ENCODE assay signal across 12 cellular contexts in the genomic region with DNA sequence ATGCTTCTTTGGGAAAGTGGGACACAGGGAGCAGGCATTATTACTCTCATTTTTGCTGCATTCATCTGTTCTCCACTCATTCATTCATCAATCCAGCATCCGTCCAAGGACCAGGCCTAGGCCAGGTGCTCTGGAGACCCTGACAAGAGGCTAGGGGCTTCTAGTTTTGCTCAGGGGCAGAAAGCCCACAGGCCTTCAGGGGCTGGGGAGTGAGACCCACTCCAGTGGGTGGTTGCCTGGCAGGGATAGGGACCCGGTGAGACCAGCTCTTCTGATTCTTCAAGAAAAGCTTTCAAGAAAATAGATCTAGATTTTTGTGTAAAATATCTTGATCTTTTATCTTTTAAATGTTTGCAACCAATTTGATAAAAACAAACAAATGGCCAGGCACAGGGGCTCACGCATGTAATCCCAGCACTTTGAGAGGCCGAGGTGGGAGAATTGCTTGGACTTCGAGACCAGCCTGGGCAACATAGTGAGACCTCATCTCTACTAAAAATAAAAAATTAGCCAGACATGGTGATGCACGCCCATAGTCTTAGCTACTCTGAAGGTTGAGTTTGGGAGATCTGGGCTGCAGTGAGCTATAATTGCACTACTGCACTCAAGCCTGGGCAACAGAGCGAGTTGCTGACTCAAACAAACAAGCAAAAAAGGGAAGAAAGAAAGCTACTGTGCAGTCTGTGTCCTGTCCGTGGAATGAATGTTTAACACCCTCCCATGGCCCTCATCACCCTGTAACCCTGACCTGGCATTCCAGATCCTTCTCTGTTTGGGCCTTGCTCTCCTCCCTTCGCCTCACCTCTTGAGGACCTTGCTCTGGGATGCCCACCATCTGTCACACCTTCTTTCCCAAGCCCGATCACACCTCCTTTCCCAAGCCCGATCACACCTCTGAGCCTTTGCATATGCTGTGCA. TPM values are rescaled to one million over a fixed set of nuclear protein-coding genes. Genes with fewer than 3 reads are reported as not detected.
DNase-seq lines count a peak whose midpoint lies in the region; ATAC-seq and TF ChIP-seq lines count a peak whose summit lies in the region.
"Had no signal": no experiment of that assay in that cellular context is flagged by ENCODE, and none has a peak within 500 bp of the region (broad histone marks: within the 10 kb centered on the region; RNA-seq: fewer than 3 reads in every experiment).

No MANE protein-coding gene starts in this region.

- H3K9me3 Mint-ChIP-seq in activated CD8-positive, alpha-beta T cell treated with anti-CD3 and anti-CD28 coated beads, Interleukin-2, amount 10 ng/mL, durations not matched to agents 7 days and 5 days (ENCODE audit: insufficient read depth), result no peaks in the 10 kb centered on the region
- peaks cover 8% of the 10 kb centered on the region for H3K9me3 Mint-ChIP-seq in activated CD8-positive, alpha-beta T cell treated with anti-CD3 and anti-CD28 coated beads for 36 hours
- H3K9me3 Mint-ChIP-seq in stimulated activated memory B cell treated with anti-CD40 and anti-IgM and Interleukin-4, amounts not matched to agents 10 μg/mL and 1 μg/mL and 100 μg/mL, for 72 hours, result peaks cover 3% of the 10 kb centered on the region

- H3K4me1 ChIP-seq in gastroesophageal sphincter, result no peaks in the 10 kb centered on the region
- H3K4me1 ChIP-seq: A549, pancreas had no signal

- H3K4me1 Mint-ChIP-seq in activated CD8-positive, alpha-beta T cell treated with anti-CD3 and anti-CD28 coated beads, Interleukin-2, amount 10 ng/mL, durations not matched to agents 7 days and 5 days (ENCODE audit: low read depth), result no peaks in the 10 kb centered on the region
- H3K4me1 Mint-ChIP-seq in activated CD8-positive, alpha-beta T cell treated with anti-CD3 and anti-CD28 coated beads for 36 hours (ENCODE audit: low read depth), result peaks cover 6% of the 10 kb centered on the region
- peaks cover 11% of the 10 kb centered on the region for H3K4me1 Mint-ChIP-seq in stimulated activated memory B cell treated with anti-CD40 and anti-IgM and Interleukin-4, amounts not matched to agents 10 μg/mL and 1 μg/mL and 100 μg/mL, for 72 hours

- H3K36me3 Mint-ChIP-seq in activated CD8-positive, alpha-beta T cell treated with anti-CD3 and anti-CD28 coated beads, Interleukin-2, amount 10 ng/mL, durations not matched to agents 7 days and 5 days (ENCODE audit: low read depth), result peaks cover 2% of the 10 kb centered on the region
- peaks cover 2% of the 10 kb centered on the region for H3K36me3 Mint-ChIP-seq in activated CD8-positive, alpha-beta T cell treated with anti-CD3 and anti-CD28 coated beads for 36 hours (ENCODE audit: low read depth)
- peaks cover 7% of the 10 kb centered on the region for H3K36me3 Mint-ChIP-seq in stimulated activated memory B cell treated with anti-CD40 and anti-IgM and Interleukin-4, amounts not matched to agents 10 μg/mL and 1 μg/mL and 100 μg/mL, for 72 hours
- H3K36me3 Mint-ChIP-seq: activated naive CD8-positive, alpha-beta T cell had no signal

- intact Hi-C loops in activated CD8-positive, alpha-beta T cell treated with anti-CD3 and anti-CD28 coated beads for 36 hours (cut with micrococcal nuclease), result no loop called here

- no peak overlapping the region for H3K4me3 ChIP-seq in gastroesophageal sphincter
- H3K4me3 ChIP-seq: A549, pancreas had no signal

- no peak overlapping the region for H3K27ac ChIP-seq in gastroesophageal sphincter
- H3K27ac ChIP-seq: A549, pancreas had no signal

- POLR2A ChIA-PET in activated CD8-positive, alpha-beta T cell treated with anti-CD3 and anti-CD28 coated beads, Interleukin-2, amount 10 ng/mL, durations not matched to agents 7 days and 5 days (lab: Charles Lee), result interaction anchor here (0.9 kb wide), 1 partner anchor 23 kb away, joined by 3 read pairs; no protein-coding TSS in a partner anchor
- POLR2A ChIA-PET in activated CD8-positive, alpha-beta T cell treated with anti-CD3 and anti-CD28 coated beads for 36 hours (lab: Charles Lee), result interaction anchor here (0.6 to 1.0 kb wide), 2 partner anchors 24 to 686 kb away, joined by 3 read pairs; no protein-coding TSS in a partner anchor

- DNase-seq in activated CD8-positive, alpha-beta T cell treated with anti-CD3 and anti-CD28 coated beads, Interleukin-2, amount 10 ng/mL, durations not matched to agents 7 days and 5 days, result peak; percentile 16
- no peak for DNase-seq in activated CD8-positive, alpha-beta T cell treated with anti-CD3 and anti-CD28 coated beads for 36 hours
- DNase-seq in NCI-H146 treated with DMSO at 0.1 percent for 48 hours (lab: John Stamatoyannopoulos, UW; ENCODE audit: unreplicated experiment), result no peak
- DNase-seq in SIG-M5 (lab: John Stamatoyannopoulos, UW), result no peak
- DNase-seq: NCI-H2171 had no signal

- WGBS in gastroesophageal sphincter (ENCODE audit: low coverage in 1 of 2), 2 donors, result 87 to 93% methylated on average over 7 to 10 of the region's 11 CpGs

- TF ChIP-seq CTCF in activated CD8-positive, alpha-beta T cell treated with anti-CD3 and anti-CD28 coated beads for 36 hours (IDR thresholded peaks at IDR 0.05), result no peak
- no peak for TF ChIP-seq CTCF in gastroesophageal sphincter (IDR thresholded peaks at IDR 0.05)

- no peak overlapping the region for H3K4me3 Mint-ChIP-seq in activated CD8-positive, alpha-beta T cell treated with anti-CD3 and anti-CD28 coated beads, Interleukin-2, amount 10 ng/mL, durations not matched to agents 7 days and 5 days
- no peak overlapping the region for H3K4me3 Mint-ChIP-seq in activated CD8-positive, alpha-beta T cell treated with anti-CD3 and anti-CD28 coated beads for 36 hours
- H3K4me3 Mint-ChIP-seq in stimulated activated memory B cell treated with anti-CD40 and anti-IgM and Interleukin-4, amounts not matched to agents 10 μg/mL and 1 μg/mL and 100 μg/mL, for 72 hours, result no peak overlapping the region
- H3K4me3 Mint-ChIP-seq: activated naive CD8-positive, alpha-beta T cell had no signal

- H3K27me3 Mint-ChIP-seq in activated CD8-positive, alpha-beta T cell treated with anti-CD3 and anti-CD28 coated beads, Interleukin-2, amount 10 ng/mL, durations not matched to agents 7 days and 5 days (ENCODE audit: low read depth), result no peaks in the 10 kb centered on the region
- H3K27me3 Mint-ChIP-seq in activated CD8-positive, alpha-beta T cell treated with anti-CD3 and anti-CD28 coated beads for 36 hours, result no peaks in the 10 kb centered on the region
- H3K27me3 Mint-ChIP-seq in stimulated activated memory B cell treated with anti-CD40 and anti-IgM and Interleukin-4, amounts not matched to agents 10 μg/mL and 1 μg/mL and 100 μg/mL, for 72 hours, result no peaks in the 10 kb centered on the region
- H3K27me3 Mint-ChIP-seq: activated naive CD8-positive, alpha-beta T cell had no signal

- no peaks in the 10 kb centered on the region for H3K36me3 ChIP-seq in gastroesophageal sphincter
- H3K36me3 ChIP-seq: pancreas had no signal

- no peak for TF ChIP-seq POLR2A in gastroesophageal sphincter (IDR thresholded peaks at IDR 0.05)

- no peak overlapping the region for H3K27ac Mint-ChIP-seq in activated CD8-positive, alpha-beta T cell treated with anti-CD3 and anti-CD28 coated beads, Interleukin-2, amount 10 ng/mL, durations not matched to agents 7 days and 5 days
- H3K27ac Mint-ChIP-seq in activated CD8-positive, alpha-beta T cell treated with anti-CD3 and anti-CD28 coated beads for 36 hours, result no peak overlapping the region
- peak overlapping the region; percentile 5 for H3K27ac Mint-ChIP-seq in stimulated activated memory B cell treated with anti-CD40 and anti-IgM and Interleukin-4, amounts not matched to agents 10 μg/mL and 1 μg/mL and 100 μg/mL, for 72 hours
- H3K27ac Mint-ChIP-seq: activated naive CD8-positive, alpha-beta T cell had no signal

- no peak for ATAC-seq in activated CD8-positive, alpha-beta T cell treated with anti-CD3 and anti-CD28 coated beads, Interleukin-2, amount 10 ng/mL, durations not matched to agents 7 days and 5 days
- no peak for ATAC-seq in activated CD8-positive, alpha-beta T cell treated with anti-CD3 and anti-CD28 coated beads for 36 hours
- ATAC-seq in GM21723 (IDR thresholded peaks at IDR 0.05; ENCODE audit: unreplicated experiment) (peak; percentile 87), HG03469 (IDR thresholded peaks at IDR 0.05; ENCODE audit: unreplicated experiment) (peak; percentile 73), gastroesophageal sphincter (no peak)
- peak; percentile 95 for ATAC-seq in stimulated activated memory B cell treated with anti-CD40 and anti-IgM and Interleukin-4, amounts not matched to agents 10 μg/mL and 1 μg/mL and 100 μg/mL, for 72 hours
- ATAC-seq: A549, pancreas had no signal

- CTCF ChIA-PET in activated CD8-positive, alpha-beta T cell treated with anti-CD3 and anti-CD28 coated beads, Interleukin-2, amount 10 ng/mL, durations not matched to agents 7 days and 5 days (lab: Charles Lee), result no interaction called here
- CTCF ChIA-PET in activated CD8-positive, alpha-beta T cell treated with anti-CD3 and anti-CD28 coated beads for 36 hours (lab: Charles Lee), result interaction anchor here (1.1 kb wide), 2 partner anchors 48 to 67 kb away, joined by 3 read pairs; no protein-coding TSS in a partner anchor

- no peak for TF ChIP-seq EP300 in gastroesophageal sphincter (IDR thresholded peaks at IDR 0.05)

- peaks cover 14% of the 10 kb centered on the region for H3K27me3 ChIP-seq in gastroesophageal sphincter
- H3K27me3 ChIP-seq: pancreas had no signal

- H3K9me3 ChIP-seq in gastroesophageal sphincter, result no peaks in the 10 kb centered on the region
- H3K9me3 ChIP-seq: A549, pancreas had no signal

RNA-seq across cellular contexts. Expression of gene LRP8, which starts 17.3 kb away (rescaled TPM):
- total RNA-seq in activated CD8-positive, alpha-beta T cell treated with anti-CD3 and anti-CD28 coated beads, Interleukin-2, amount 10 ng/mL, durations not matched to agents 7 days and 5 days, result 10 to 100 TPM; 62.7 to 71.8 TPM
- 10 to 100 TPM; 39.9 to 41.6 TPM for total RNA-seq in activated CD8-positive, alpha-beta T cell treated with anti-CD3 and anti-CD28 coated beads for 36 hours
- 1 to 10 TPM; 1.8 to 3.6 (median 2.2) TPM for total RNA-seq in gastroesophageal sphincter

Comparison
In these comparisons a context has a peak if more than half of its experiments do, and no peak if none do; other contexts are left out.
1. ATAC-seq: peak in GM21723 (single experiment), HG03469 (single experiment) and stimulated activated memory B cell treated with anti-CD40 and anti-IgM and Interleukin-4, amounts not matched to agents 10 μg/mL and 1 μg/mL and 100 μg/mL, for 72 hours (single experiment); none in activated CD8-positive, alpha-beta T cell treated with anti-CD3 and anti-CD28 coated beads, Interleukin-2, amount 10 ng/mL, durations not matched to agents 7 days and 5 days (single experiment), activated CD8-positive, alpha-beta T cell treated with anti-CD3 and anti-CD28 coated beads for 36 hours (single experiment) and gastroesophageal sphincter (single experiment).
2. RNA of gene LRP8, which starts 17.3 kb away (total RNA-seq): 62.7 to 71.8 TPM in activated CD8-positive, alpha-beta T cell treated with anti-CD3 and anti-CD28 coated beads, Interleukin-2, amount 10 ng/mL, durations not matched to agents 7 days and 5 days and 39.9 to 41.6 TPM in activated CD8-positive, alpha-beta T cell treated with anti-CD3 and anti-CD28 coated beads for 36 hours; 1.8 to 3.6 TPM in gastroesophageal sphincter; every median in the first group is over 4 times any median in the second.